ENCODE assay signal across 21 cellular contexts in genomic region chr5:58317808-58318207, GRCh38.
"Had no signal": no experiment of that assay in that cellular context is flagged by ENCODE, and none has a peak within 500 bp of the region (broad histone marks: within the 10 kb centered on the region; RNA-seq: fewer than 3 reads in every experiment).

No MANE protein-coding gene starts in this region.

- H3K27me3 ChIP-seq: left lung, neural progenitor cell, spleen, testis, transverse colon had no signal

- H2AFZ ChIP-seq: parathyroid adenoma had no signal

- H3K4me2 ChIP-seq: neural progenitor cell had no signal

- H3K9me3 ChIP-seq: left lung, lower lobe of right lung, psoas muscle, spleen, testis, transverse colon had no signal

- H3K9ac ChIP-seq: neural progenitor cell, parathyroid adenoma had no signal

- DNase-seq: activated CD4-positive, alpha-beta T cell treated with anti-CD3 and anti-CD28 coated beads for 1 hour; activated CD4-positive, alpha-beta T cell treated with anti-CD3 and anti-CD28 coated beads, Interleukin-2, amount 50 U/mL, for 1 hour; activated CD8-positive, alpha-beta T cell treated with anti-CD3 and anti-CD28 coated beads for 36 hours; activated gamma-delta T cell treated with Interleukin-2 at 50 U/mL for 16 hours; activated naive CD4-positive, alpha-beta T cell treated with anti-CD3 and anti-CD28 coated beads, Interleukin-2, amount 50 U/mL, for 16 hours; activated T-cell treated with anti-CD3 and anti-CD28 coated beads, Interleukin-2, amount 50 U/mL, for 4 hours; amygdala; endodermal cell; left lung; lower lobe of right lung; natural killer cell; occipital lobe; psoas muscle; spleen; stimulated activated naive CD4-positive, alpha-beta T cell treated with Interleukin-2 at 50 U/mL for 16 hours; testis; transverse colon had no signal

- H3K79me2 ChIP-seq: parathyroid adenoma had no signal

- ATAC-seq: activated CD8-positive, alpha-beta T cell treated with anti-CD3 and anti-CD28 coated beads for 36 hours; activated T-cell treated with anti-CD3 and anti-CD28 coated beads, Interleukin-2, amount 50 U/mL, for 4 hours; activated T-helper 17 cell treated with anti-CD3 and anti-CD28 coated beads, Interleukin-2, amount 50 U/mL, for 72 hours; left lung; lower lobe of right lung; natural killer cell; psoas muscle; WTC11 had no signal

- H3K27ac ChIP-seq: left lung, lower lobe of right lung, neural progenitor cell, parathyroid adenoma, psoas muscle, testis, transverse colon had no signal

- H3K4me3 ChIP-seq: left lung, lower lobe of right lung, neural progenitor cell, psoas muscle, spleen, testis, transverse colon had no signal

- H3K36me3 ChIP-seq: left lung, lower lobe of right lung, neural progenitor cell, spleen, transverse colon had no signal

- H3K4me1 ChIP-seq: left lung, lower lobe of right lung, neural progenitor cell, parathyroid adenoma, psoas muscle, spleen, testis, transverse colon had no signal
